ENCODE assay signal across 1 cellular context in the genomic region with DNA sequence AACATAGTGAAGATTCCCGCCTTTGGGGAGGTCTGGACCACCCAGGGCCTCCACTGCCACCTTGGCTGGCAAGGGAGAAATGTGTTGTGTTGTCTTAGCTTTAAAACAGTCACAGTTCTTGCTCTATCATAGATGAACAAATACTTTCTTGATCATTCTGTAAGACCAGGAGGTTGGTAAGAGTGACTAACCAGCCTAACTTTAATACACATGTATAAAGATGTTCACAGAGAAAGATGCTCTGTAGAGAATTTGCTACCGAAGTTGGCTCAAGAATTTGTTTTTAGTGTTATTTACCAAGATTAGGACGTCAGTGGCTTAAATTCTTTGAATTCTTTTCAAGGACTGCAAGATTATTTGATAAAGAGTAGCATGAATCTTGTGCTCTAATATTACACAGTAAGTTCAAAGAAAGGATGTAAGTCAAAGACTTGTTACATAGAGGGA.
TF ChIP-seq lines count a peak whose summit lies in the region.

No MANE protein-coding gene starts in this region.

TF ChIP-seq in A549, 52 proteins besides CTCF, POLR2A, EP300 and RAD21 (continued from another document):
- TF ChIP-seq ELK1 (IDR thresholded peaks at IDR 0.05; ENCODE audit: low read depth, low read length) (no peak), HES2 (IDR thresholded peaks at IDR 0.05) (0 out of 2 replicates have a peak, but pooled peaks have one; percentile 17), SMC3 (IDR thresholded peaks at IDR 0.05) (peak; percentile 32; the same call in 1 of the 3 replicates), JUN (IDR thresholded peaks at IDR 0.05) (peak; percentile 30 to 90; a peak in 1 of 5 replicates), CBX2 (IDR thresholded peaks at IDR 0.05; ENCODE audit: borderline replicate concordance, low read depth) (no peak), ZSCAN20 (CRISPR knock-in tag; IDR thresholded peaks at IDR 0.05) (no peak), HEYL (CRISPR knock-in tag; IDR thresholded peaks at IDR 0.05) (no peak), JUNB (IDR thresholded peaks at IDR 0.05) (peak; percentile 73), MYC (IDR thresholded peaks at IDR 0.05; ENCODE audit: borderline replicate concordance, low read length) (no peak), GATA3 (IDR thresholded peaks at IDR 0.05; ENCODE audit: borderline replicate concordance) (peak; percentile 90), USF2 (IDR thresholded peaks at IDR 0.05) (no peak), KDM5A (IDR thresholded peaks at IDR 0.05) (no peak), HOXA7 (CRISPR knock-in tag; IDR thresholded peaks at IDR 0.05) (no peak), CEBPB (IDR thresholded peaks at IDR 0.05) (peak in 1 of 2 experiments; percentile 37; a peak in 1 of 4 replicates), FOSL2 (IDR thresholded peaks at IDR 0.05) (no peak), FOSL2 (CRISPR knock-in tag; IDR thresholded peaks at IDR 0.05) (peak; percentile 61), HOXB5 (CRISPR knock-in tag; IDR thresholded peaks at IDR 0.05) (0 out of 2 replicates have a peak, but pooled peaks have one; percentile 46), TFCP2L1 (CRISPR knock-in tag; IDR thresholded peaks at IDR 0.05) (no peak), MAZ (IDR thresholded peaks at IDR 0.05; ENCODE audit: borderline replicate concordance, low read depth, low read length) (no peak), NPAS2 (CRISPR knock-in tag; IDR thresholded peaks at IDR 0.05; ENCODE audit: borderline replicate concordance) (no peak)
- TF ChIP-seq, protein P1, sequence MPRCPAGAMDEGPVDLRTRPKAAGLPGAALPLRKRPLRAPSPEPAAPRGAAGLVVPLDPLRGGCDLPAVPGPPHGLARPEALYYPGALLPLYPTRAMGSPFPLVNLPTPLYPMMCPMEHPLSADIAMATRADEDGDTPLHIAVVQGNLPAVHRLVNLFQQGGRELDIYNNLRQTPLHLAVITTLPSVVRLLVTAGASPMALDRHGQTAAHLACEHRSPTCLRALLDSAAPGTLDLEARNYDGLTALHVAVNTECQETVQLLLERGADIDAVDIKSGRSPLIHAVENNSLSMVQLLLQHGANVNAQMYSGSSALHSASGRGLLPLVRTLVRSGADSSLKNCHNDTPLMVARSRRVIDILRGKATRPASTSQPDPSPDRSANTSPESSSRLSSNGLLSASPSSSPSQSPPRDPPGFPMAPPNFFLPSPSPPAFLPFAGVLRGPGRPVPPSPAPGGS (IDR thresholded peaks at IDR 0.05) = 0 out of 3 replicates have a peak, but pooled peaks have one; percentile 17
TF ChIP-seq in A549: peak in this region for 9.
